In genomic region chr1:110870721-110871388, GRCh38 we compare ENCODE assay signal across 15 cellular contexts. TPM values are rescaled to one million over a fixed set of nuclear protein-coding genes. Genes with fewer than 3 reads are reported as not detected.
A peak's percentile ranks its signal among the peaks of the same experiment; 100 is the strongest.
DNase-seq lines count a peak whose midpoint lies in the region; ATAC-seq, FAIRE-seq and TF ChIP-seq lines count a peak whose summit lies in the region.
"Had no signal": no experiment of that assay in that cellular context is flagged by ENCODE, and none has a peak within 500 bp of the region (broad histone marks: within the 10 kb centered on the region; RNA-seq: fewer than 3 reads in every experiment).

No MANE protein-coding gene starts in this region.

- H3K79me2 ChIP-seq in OCI-LY1 (ENCODE audit: insufficient read depth, low read length): peaks cover 30% of the 10 kb centered on the region
- peaks cover 30% of the 10 kb centered on the region for H3K79me2 ChIP-seq in K562 (ENCODE audit: control insufficient read depth, insufficient read depth, low read length)
- no peaks in the 10 kb centered on the region for H3K79me2 ChIP-seq in SK-N-SH (ENCODE audit: insufficient read depth)

- peaks cover 27% of the 10 kb centered on the region for H3K4me1 Mint-ChIP-seq in activated naive CD4-positive, alpha-beta T cell treated with anti-CD3 and anti-CD28 coated beads, Interleukin-2, amount 10 ng/mL, durations not matched to agents 7 days and 5 days
- peaks cover 39% of the 10 kb centered on the region for H3K4me1 Mint-ChIP-seq in stimulated activated naive CD8-positive, alpha-beta T cell treated with anti-CD3 and anti-CD28 coated beads, Interleukin-15, amount 100 ng/mL, for 72 hours
- H3K4me1 Mint-ChIP-seq: mesothelial cell of epicardium had no signal

- peaks cover 45% of the 10 kb centered on the region for H3K36me3 Mint-ChIP-seq in activated naive CD4-positive, alpha-beta T cell treated with anti-CD3 and anti-CD28 coated beads, Interleukin-2, amount 10 ng/mL, durations not matched to agents 7 days and 5 days
- H3K36me3 Mint-ChIP-seq: mesothelial cell of epicardium had no signal

- peaks cover 4% of the 10 kb centered on the region for H3K36me3 ChIP-seq in OCI-LY1 (ENCODE audit: insufficient read depth, low read length)
- H3K36me3 ChIP-seq in K562 (ENCODE audit: control insufficient read depth, insufficient read depth, low read length): no peaks in the 10 kb centered on the region
- H3K36me3 ChIP-seq in SK-N-SH (replicated peaks in 1 of 2; ENCODE audit: control insufficient read depth in 1 of 2, insufficient read depth in 2 of 2, low read length in 1 of 2): no peaks in the 10 kb centered on the region
- H3K36me3 ChIP-seq: ovary had no signal

- peaks cover 37% of the 10 kb centered on the region for H3K4me1 ChIP-seq in OCI-LY1 (ENCODE audit: insufficient read depth, low read length, severe bottlenecking)
- peaks cover 11 to 38% of the 10 kb centered on the region in 2 experiments for H3K4me1 ChIP-seq in K562 (replicated peaks in 1 of 2; ENCODE audit: control insufficient read depth in 2 of 2, insufficient read depth in 2 of 2, low read length in 2 of 2)
- no peaks in the 10 kb centered on the region for H3K4me1 ChIP-seq in SK-N-SH (ENCODE audit: control insufficient read depth in 1 of 2, insufficient read depth in 2 of 2, low read depth in 1 of 2, low read length in 1 of 2)

- no peaks in the 10 kb centered on the region for H3K27me3 Mint-ChIP-seq in activated naive CD4-positive, alpha-beta T cell treated with anti-CD3 and anti-CD28 coated beads, Interleukin-2, amount 10 ng/mL, durations not matched to agents 7 days and 5 days
- no peaks in the 10 kb centered on the region for H3K27me3 Mint-ChIP-seq in stimulated activated naive CD8-positive, alpha-beta T cell treated with anti-CD3 and anti-CD28 coated beads, Interleukin-15, amount 100 ng/mL, for 72 hours

- H4K20me1 ChIP-seq in OCI-LY1 (ENCODE audit: insufficient read depth, low read length) (no peaks in the 10 kb centered on the region), K562 (replicated peaks; ENCODE audit: control insufficient read depth, insufficient read depth, low read length) (no peaks in the 10 kb centered on the region), SK-N-SH (ENCODE audit: insufficient read depth) (no peaks in the 10 kb centered on the region)

- TF ChIP-seq POLR2A in K562 (conservative IDR thresholded peaks at IDR 0.05): no peak

- H3K27me3 ChIP-seq in OCI-LY1 (ENCODE audit: insufficient read depth, low read length) (no peaks in the 10 kb centered on the region), K562 (ENCODE audit: control insufficient read depth in 2 of 2, insufficient read depth in 2 of 2, low read length in 2 of 2) (no peaks in the 10 kb centered on the region), SK-N-SH (ENCODE audit: insufficient read depth) (no peaks in the 10 kb centered on the region)
- H3K27me3 ChIP-seq: ovary had no signal

- BruUV-seq in K562 (replicated peaks; lab: Mats Ljungman, UMichigan): no TSS peak

- H3F3A ChIP-seq in OCI-LY1 (ENCODE audit: insufficient read depth, low read length) (no peaks in the 10 kb centered on the region), SK-N-SH (replicated peaks; ENCODE audit: insufficient read depth) (no peaks in the 10 kb centered on the region)

- H2AFZ ChIP-seq in OCI-LY1 (ENCODE audit: low read length): no peak overlapping the region
- peak overlapping the region; percentile 41 for H2AFZ ChIP-seq in K562 (ENCODE audit: low read depth, low read length)
- no peak overlapping the region for H2AFZ ChIP-seq in SK-N-SH (ENCODE audit: low read depth)
- H2AFZ ChIP-seq: PC-9 had no signal

- no peaks in the 10 kb centered on the region for H3K9me2 ChIP-seq in OCI-LY1 (ENCODE audit: low read depth, low read length)
- no peaks in the 10 kb centered on the region for H3K9me2 ChIP-seq in SK-N-SH

- CTCF ChIA-PET in activated naive CD4-positive, alpha-beta T cell treated with anti-CD3 and anti-CD28 coated beads, Interleukin-2, amount 10 ng/mL, durations not matched to agents 7 days and 5 days (lab: Charles Lee): interaction anchor here (0.6 to 2.7 kb wide), 5 partner anchors 14 to 187 kb away, joined by 3 to 11 read pairs (median 3); no protein-coding TSS in a partner anchor
- CTCF ChIA-PET in K562 (lab: Yijun Ruan, JAX; ENCODE audit: low intra/inter-chr PET ratio): no interaction called here
- CTCF ChIA-PET in SK-N-SH (lab: Yijun Ruan, JAX): interaction anchor here (0.6 kb wide), 1 partner anchor 106 kb away, joined by 3 read pairs; no protein-coding TSS in a partner anchor

- in situ Hi-C loops in K562 (cut with MboI): no loop called here

- H3K4me3 Mint-ChIP-seq in activated naive CD4-positive, alpha-beta T cell treated with anti-CD3 and anti-CD28 coated beads, Interleukin-2, amount 10 ng/mL, durations not matched to agents 7 days and 5 days: no peak overlapping the region
- H3K4me3 Mint-ChIP-seq in stimulated activated naive CD8-positive, alpha-beta T cell treated with anti-CD3 and anti-CD28 coated beads, Interleukin-15, amount 100 ng/mL, for 72 hours: peak overlapping the region; percentile 50 to 98
- H3K4me3 Mint-ChIP-seq: mesothelial cell of epicardium had no signal

- peaks cover 18% of the 10 kb centered on the region for H3K9me3 Mint-ChIP-seq in activated naive CD4-positive, alpha-beta T cell treated with anti-CD3 and anti-CD28 coated beads, Interleukin-2, amount 10 ng/mL, durations not matched to agents 7 days and 5 days
- H3K9me3 Mint-ChIP-seq in stimulated activated naive CD8-positive, alpha-beta T cell treated with anti-CD3 and anti-CD28 coated beads, Interleukin-15, amount 100 ng/mL, for 72 hours: peaks cover 27 to 34% of the 10 kb centered on the region in 2 donors

- peak overlapping the region; percentile 56 for H3K27ac Mint-ChIP-seq in activated naive CD4-positive, alpha-beta T cell treated with anti-CD3 and anti-CD28 coated beads, Interleukin-2, amount 10 ng/mL, durations not matched to agents 7 days and 5 days
- H3K27ac Mint-ChIP-seq in stimulated activated naive CD8-positive, alpha-beta T cell treated with anti-CD3 and anti-CD28 coated beads, Interleukin-15, amount 100 ng/mL, for 72 hours: peak overlapping the region; percentile 31 to 83
- H3K27ac Mint-ChIP-seq: mesothelial cell of epicardium had no signal

- H3K9me1 ChIP-seq in K562 (ENCODE audit: control insufficient read depth, insufficient read depth, low read length): no peaks in the 10 kb centered on the region

- no peak for DNase-seq in activated naive CD4-positive, alpha-beta T cell treated with anti-CD3 and anti-CD28 coated beads, Interleukin-2, amount 10 ng/mL, durations not matched to agents 7 days and 5 days
- no peak for DNase-seq in activated naive CD4-positive, alpha-beta T cell treated with anti-CD3 and anti-CD28 coated beads, Interleukin-2, amount 50 U/mL, for 16 hours
- DNase-seq in K562 (ENCODE audit: extremely low read depth in 1 of 4, low spot score in 3 of 4) (no peak), ecto neural progenitor cell (ENCODE audit: low spot score) (no peak), SK-N-SH (no peak)
- no peak for DNase-seq in stimulated activated naive CD8-positive, alpha-beta T cell treated with anti-CD3 and anti-CD28 coated beads, Interleukin-15, amount 100 ng/mL, for 72 hours
- DNase-seq in activated effector memory CD4-positive, alpha-beta T cell treated with Interleukin-2 at 50 U/mL for 16 hours: no peak
- DNase-seq: cerebellar nuclear complex, DMS53, NCI-H1092, ovary, PC-9 had no signal

- no peak for TF ChIP-seq RAD21 in K562 (CRISPR knock-in tag; conservative IDR thresholded peaks at IDR 0.05 in 1 of 2, IDR thresholded peaks at IDR 0.05 in 1 of 2)
- no peak for TF ChIP-seq RAD21 in SK-N-SH (IDR thresholded peaks at IDR 0.05; ENCODE audit: low read length)

- ATAC-seq in K562: no peak
- ATAC-seq in stimulated activated naive CD8-positive, alpha-beta T cell treated with anti-CD3 and anti-CD28 coated beads, Interleukin-15, amount 100 ng/mL, for 72 hours: no peak

- no peak for TF ChIP-seq CTCF in OCI-LY1 (IDR thresholded peaks at IDR 0.05; ENCODE audit: low read length)
- no peak for TF ChIP-seq CTCF in K562 (IDR thresholded peaks at IDR 0.05 in 2 of 3, conservative IDR thresholded peaks at IDR 0.05 in 1 of 3; ENCODE audit: insufficient read depth in 2 of 3, low read depth in 1 of 3, low read length in 3 of 3)
- TF ChIP-seq CTCF in SK-N-SH (IDR thresholded peaks at IDR 0.05): no peak

- peak overlapping the region; percentile 96; the same call in 1 of the 2 replicates for H3K9ac ChIP-seq in OCI-LY1 (ENCODE audit: low read length)
- H3K9ac ChIP-seq in K562 (ENCODE audit: insufficient read depth in 1 of 2, low read depth in 2 of 2, low read length in 2 of 2): no peak overlapping the region
- H3K9ac ChIP-seq in SK-N-SH: no peak overlapping the region

- FAIRE-seq in K562 (lab: Jason Lieb, UNC): no peak

- peak overlapping the region; percentile 97 for H3K27ac ChIP-seq in OCI-LY1 (ENCODE audit: low read depth, low read length, poor library complexity, severe bottlenecking)
- H3K27ac ChIP-seq in K562 (ENCODE audit: extremely low read depth, low read depth, low read length): no peak overlapping the region
- H3K27ac ChIP-seq in SK-N-SH (ENCODE audit: low read depth in 2 of 2, low read length in 1 of 2): no peak overlapping the region
- H3K27ac ChIP-seq: ovary, PC-9 had no signal

- H3K4me3 ChIP-seq in OCI-LY1 (ENCODE audit: low read depth, low read length, poor library complexity, severe bottlenecking) (peak overlapping the region; percentile 92), K562 (no peak overlapping the region), SK-N-SH (ENCODE audit: low read depth in 2 of 2, low read length in 1 of 2) (no peak overlapping the region)
- H3K4me3 ChIP-seq: ovary, PC-9, smooth muscle cell had no signal

- no peak for TF ChIP-seq EP300 in K562 (IDR thresholded peaks at IDR 0.05; ENCODE audit: low read length)
- no peak for TF ChIP-seq EP300 in SK-N-SH (IDR thresholded peaks at IDR 0.05; ENCODE audit: borderline replicate concordance in 1 of 2, low read depth in 1 of 2, low read length in 1 of 2)

- 24% methylated on average over 3 of the region's 3 CpGs for WGBS in K562 (ENCODE audit: insufficient coverage, low coverage, missing lambda C conversion rate)
- 8% methylated on average over 3 of the region's 3 CpGs for WGBS in SK-N-SH (ENCODE audit: low lambda C conversion rate)

- POLR2A ChIA-PET in K562 (lab: Yijun Ruan, JAX) (interaction anchor here (0.6 to 1.6 kb wide), 5 partner anchors 10 to 93 kb away, joined by 3 to 7 read pairs (median 3); partner anchors contain the start of gene LRIF1), SK-N-SH (lab: Yijun Ruan, JAX) (no interaction called here)

- intact Hi-C loops in K562 (cut with micrococcal nuclease): no loop called here

- H3K9me3 ChIP-seq in OCI-LY1 (ENCODE audit: low read length) (peaks cover 7% of the 10 kb centered on the region; the same call in 1 of the 2 replicates), K562 (replicated peaks; ENCODE audit: control insufficient read depth, insufficient read depth, low read depth, low read length) (no peaks in the 10 kb centered on the region; the same call in 1 of the 2 replicates), SK-N-SH (no peaks in the 10 kb centered on the region)
- H3K9me3 ChIP-seq: ovary had no signal

- peak overlapping the region; percentile 99 for H3K4me2 ChIP-seq in OCI-LY1 (ENCODE audit: low read length)
- peak overlapping the region; percentile 30; the same call in 1 of the 2 replicates for H3K4me2 ChIP-seq in K562 (ENCODE audit: insufficient read depth, low read length)
- no peak overlapping the region for H3K4me2 ChIP-seq in SK-N-SH
- H3K4me2 ChIP-seq: PC-9, smooth muscle cell had no signal

RNA-seq across cellular contexts. Expression of gene CD53, which starts 2.1 kb away (rescaled TPM):
- total RNA-seq in K562 (2011; cell fraction: chromatin; rRNA removed; ENCODE audit: low replicate concordance): 62.6 and 66.9 TPM in 2 replicates
- total RNA-seq in K562 (2011; cell fraction: nucleolus; rRNA removed): 68.4 and 75.0 TPM in 2 replicates
- total RNA-seq in K562 (2011; cell fraction: nucleoplasm; rRNA removed): 78.3 and 90.2 TPM in 2 replicates
- total RNA-seq in K562 (2014; rRNA removed): 63.5 and 79.5 TPM in 2 replicates
- 105 and 109 TPM in 2 replicates for total RNA-seq in K562 (2014; rRNA removed; fragmentation: Illumina TruSeq; extraction: Trizol)
- 206 and 220 TPM in 2 replicates for total RNA-seq in K562 (2015; rRNA removed; fragmentation: Illumina TruSeq; extraction: Trizol)
- total RNA-seq in K562 (2021): 68.2 and 79.5 TPM in 2 replicates
- polyA plus RNA-seq in K562 (2011; rRNA removed): 144 and 443 TPM in 2 replicates
- 92.6 and 440 TPM in 2 replicates for polyA plus RNA-seq in K562 (2011; cell fraction: cytosol; rRNA removed)
- polyA plus RNA-seq in K562 (2011; cell fraction: nucleus; rRNA removed): 106 and 451 TPM in 2 replicates
- 148 and 187 TPM in 2 replicates for polyA plus RNA-seq in K562 (2012)
- 121 and 131 TPM in 2 replicates for polyA plus RNA-seq in K562 (2014; fragmentation: Illumina TruSeq; extraction: Trizol)
- polyA plus RNA-seq in K562 (2014; fragmentation: Nextera tagmentation; extraction: Ambion mirVana): 100 to 1,000 TPM; 161 to 172 TPM
- 106 and 112 TPM in 2 replicates for polyA plus RNA-seq in K562 (2014; rRNA removed)
- polyA minus RNA-seq in K562 (2011; rRNA and poly(A)+ RNA removed): 164 and 437 TPM in 2 replicates
- 36.6 and 74.4 TPM in 2 replicates for polyA minus RNA-seq in K562 (2011; cell fraction: cytosol; rRNA and poly(A)+ RNA removed)
- 21.5 and 140 TPM in 2 replicates for polyA minus RNA-seq in K562 (2011; cell fraction: nucleus; rRNA and poly(A)+ RNA removed)
- polyA plus RNA-seq in SK-N-SH (2012; rRNA removed): not detected in 2 replicates
- not detected in 2 replicates for polyA plus RNA-seq in SK-N-SH (2012; cell fraction: cytosol; rRNA removed)
- polyA plus RNA-seq in SK-N-SH (2012; cell fraction: nucleus; rRNA removed): not detected in 2 replicates
- total RNA-seq: mesothelial cell of epicardium, PC-9, smooth muscle cell had no signal
- polyA plus RNA-seq: smooth muscle cell had no signal

Comparison
In these comparisons a context has a peak if more than half of its experiments do, and no peak if none do; other contexts are left out.
1. RNA of gene CD53, which starts 2.1 kb away (polyA plus RNA-seq): 92.6 to 451 TPM in K562; not detected in SK-N-SH; every median in the first group is over 10 times any median in the second.